ENCODE assay signal across 1 cellular context in the genomic region with DNA sequence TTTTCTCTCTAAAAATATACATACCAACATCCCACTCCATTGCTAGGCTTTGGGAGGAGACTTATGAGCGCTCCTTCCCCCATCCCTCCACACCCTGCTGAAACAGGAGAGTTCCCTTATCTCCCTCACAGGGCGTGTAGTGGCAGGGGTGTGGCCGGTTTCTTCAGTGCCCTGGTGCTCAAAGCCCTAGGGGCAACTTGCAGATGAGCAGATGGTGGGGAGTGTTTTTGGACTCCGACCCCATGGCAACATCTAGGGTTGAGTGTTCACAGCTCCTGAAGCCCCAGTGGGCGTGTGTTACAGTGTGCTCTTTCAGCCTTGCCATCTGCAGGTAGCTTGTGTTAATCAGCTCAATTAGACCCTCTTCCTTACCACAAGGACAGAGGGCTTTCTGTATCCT.
TF ChIP-seq lines count a peak whose summit lies in the region.

No MANE protein-coding gene starts in this region.

TF ChIP-seq in WTC11, 78 proteins besides CTCF, POLR2A, EP300 and RAD21 (continued from another document):
- TF ChIP-seq, protein P1, sequence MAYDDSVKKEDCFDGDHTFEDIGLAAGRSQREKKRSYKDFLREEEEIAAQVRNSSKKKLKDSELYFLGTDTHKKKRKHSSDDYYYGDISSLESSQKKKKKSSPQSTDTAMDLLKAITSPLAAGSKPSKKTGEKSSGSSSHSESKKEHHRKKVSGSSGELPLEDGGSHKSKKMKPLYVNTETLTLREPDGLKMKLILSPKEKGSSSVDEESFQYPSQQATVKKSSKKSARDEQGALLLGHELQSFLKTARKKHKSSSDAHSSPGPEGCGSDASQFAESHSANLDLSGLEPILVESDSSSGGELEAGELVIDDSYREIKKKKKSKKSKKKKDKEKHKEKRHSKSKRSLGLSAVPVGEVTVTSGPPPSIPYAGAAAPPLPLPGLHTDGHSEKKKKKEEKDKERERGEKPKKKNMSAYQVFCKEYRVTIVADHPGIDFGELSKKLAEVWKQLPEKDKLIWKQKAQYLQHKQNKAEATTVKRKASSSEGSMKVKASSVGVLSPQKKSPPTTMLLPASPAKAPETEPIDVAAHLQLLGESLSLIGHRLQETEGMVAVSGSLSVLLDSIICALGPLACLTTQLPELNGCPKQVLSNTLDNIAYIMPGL (CRISPR knock-in tag; IDR thresholded peaks at IDR 0.05) = no peak
- TF ChIP-seq, protein P2, sequence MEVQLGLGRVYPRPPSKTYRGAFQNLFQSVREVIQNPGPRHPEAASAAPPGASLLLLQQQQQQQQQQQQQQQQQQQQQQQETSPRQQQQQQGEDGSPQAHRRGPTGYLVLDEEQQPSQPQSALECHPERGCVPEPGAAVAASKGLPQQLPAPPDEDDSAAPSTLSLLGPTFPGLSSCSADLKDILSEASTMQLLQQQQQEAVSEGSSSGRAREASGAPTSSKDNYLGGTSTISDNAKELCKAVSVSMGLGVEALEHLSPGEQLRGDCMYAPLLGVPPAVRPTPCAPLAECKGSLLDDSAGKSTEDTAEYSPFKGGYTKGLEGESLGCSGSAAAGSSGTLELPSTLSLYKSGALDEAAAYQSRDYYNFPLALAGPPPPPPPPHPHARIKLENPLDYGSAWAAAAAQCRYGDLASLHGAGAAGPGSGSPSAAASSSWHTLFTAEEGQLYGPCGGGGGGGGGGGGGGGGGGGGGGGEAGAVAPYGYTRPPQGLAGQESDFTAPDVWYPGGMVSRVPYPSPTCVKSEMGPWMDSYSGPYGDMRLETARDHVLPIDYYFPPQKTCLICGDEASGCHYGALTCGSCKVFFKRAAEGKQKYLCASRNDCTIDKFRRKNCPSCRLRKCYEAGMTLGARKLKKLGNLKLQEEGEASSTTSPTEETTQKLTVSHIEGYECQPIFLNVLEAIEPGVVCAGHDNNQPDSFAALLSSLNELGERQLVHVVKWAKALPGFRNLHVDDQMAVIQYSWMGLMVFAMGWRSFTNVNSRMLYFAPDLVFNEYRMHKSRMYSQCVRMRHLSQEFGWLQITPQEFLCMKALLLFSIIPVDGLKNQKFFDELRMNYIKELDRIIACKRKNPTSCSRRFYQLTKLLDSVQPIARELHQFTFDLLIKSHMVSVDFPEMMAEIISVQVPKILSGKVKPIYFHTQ (CRISPR knock-in tag; IDR thresholded peaks at IDR 0.05) = no peak
TF ChIP-seq in WTC11: peak in this region for 0.
